In the genomic region with DNA sequence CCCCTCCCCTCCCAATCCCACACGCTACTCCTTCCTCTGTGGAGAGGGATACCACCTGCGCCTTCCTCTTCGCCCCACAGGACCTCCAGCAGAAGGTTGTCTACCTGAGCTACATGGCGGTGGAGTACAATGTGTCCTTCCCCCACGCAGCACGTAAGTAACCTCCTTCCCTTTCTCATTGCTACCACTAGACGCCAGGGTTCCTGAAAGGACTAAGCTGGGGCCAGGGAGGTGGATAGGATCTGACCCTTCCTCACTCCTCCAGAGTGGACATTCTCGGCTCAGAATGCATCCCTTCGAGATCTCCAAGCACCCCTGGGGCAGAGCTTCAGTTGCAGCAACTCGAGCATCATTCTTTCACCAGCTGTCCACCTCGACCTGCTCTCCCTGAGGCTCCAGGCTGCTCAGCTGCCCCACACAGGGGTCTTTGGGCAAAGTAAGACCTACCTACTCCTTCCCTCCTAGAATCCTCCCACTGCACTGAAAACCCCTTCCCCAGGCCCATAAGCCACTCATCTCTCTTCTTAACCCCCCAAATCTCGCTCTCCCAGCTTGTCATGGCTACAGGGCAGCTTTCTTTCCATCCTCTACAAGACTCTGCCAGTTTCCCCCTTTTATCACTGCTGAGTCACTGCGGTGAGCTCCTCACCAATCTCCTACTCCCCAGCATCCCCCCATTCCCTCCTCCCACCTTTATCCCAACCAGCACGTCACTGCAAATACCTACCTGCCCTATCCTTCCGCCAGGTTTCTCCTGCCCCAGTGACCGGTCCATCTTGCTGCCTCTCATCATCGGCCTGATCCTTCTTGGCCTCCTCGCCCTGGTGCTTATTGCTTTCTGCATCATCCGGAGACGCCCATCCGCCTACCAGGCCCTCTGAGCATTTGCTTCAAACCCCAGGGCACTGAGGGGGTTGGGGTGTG, we compare ENCODE assay signal across 8 cellular contexts. TPM values are rescaled to one million over a fixed set of nuclear protein-coding genes. Genes with fewer than 3 reads are reported as not detected.
A peak's percentile ranks its signal among the peaks of the same experiment; 100 is the strongest.
DNase-seq lines count a peak whose midpoint lies in the region; ATAC-seq and TF ChIP-seq lines count a peak whose summit lies in the region.

No MANE protein-coding gene starts in this region.

- H3K27ac ChIP-seq in breast epithelium (peak overlapping the region; percentile 87 to 99), lower lobe of right lung (peak overlapping the region; percentile 97)

- no peak for TF ChIP-seq POLR2A in breast epithelium (IDR thresholded peaks at IDR 0.05)

- no peak for ATAC-seq in activated naive CD8-positive, alpha-beta T cell treated with anti-CD3 and anti-CD28 coated beads, Interleukin-2, amount 10 ng/mL, durations not matched to agents 7 days and 5 days (ENCODE audit: low read depth)
- no peak for ATAC-seq in lower lobe of right lung
- ATAC-seq in HG02981 (IDR thresholded peaks at IDR 0.05; ENCODE audit: unreplicated experiment) = no peak
- ATAC-seq in HG03354 (IDR thresholded peaks at IDR 0.05; ENCODE audit: poor library complexity, severe bottlenecking, unreplicated experiment) = no peak

- H3K4me3 ChIP-seq in breast epithelium (peak overlapping the region; percentile 59 to 73 (median 59)), lower lobe of right lung (peak overlapping the region; percentile 78)

- H3K4me1 ChIP-seq in breast epithelium (peaks cover 16 to 22% of the 10 kb centered on the region in 2 donors), lower lobe of right lung (peaks cover 74% of the 10 kb centered on the region)

- BruUV-seq in MCF 10A (replicated peaks; lab: Mats Ljungman, UMichigan) = no TSS peak

- H3K4me3 Mint-ChIP-seq in MCF 10A (ENCODE audit: unreplicated experiment) = no peak overlapping the region
- H3K4me3 Mint-ChIP-seq in activated naive CD8-positive, alpha-beta T cell treated with anti-CD3 and anti-CD28 coated beads, Interleukin-2, amount 10 ng/mL, durations not matched to agents 7 days and 5 days = peak overlapping the region; percentile 80
- H3K4me3 Mint-ChIP-seq in type B pancreatic cell = peak overlapping the region; percentile 57

- CTCF ChIA-PET in MCF 10A (lab: Yijun Ruan, JAX) = interaction anchor here (0.6 to 6.4 kb wide), 5 partner anchors 8 to 269 kb away, joined by 3 to 59 read pairs (median 3); a partner anchor contains a TSS

- intact Hi-C loops in breast epithelium (cut with DNase I; ENCODE audit: low total_unique reads) = no loop called here
- intact Hi-C loops in MCF 10A (cut with micrococcal nuclease) = no loop called here
- intact Hi-C loops in lower lobe of right lung (cut with DNase I) = no loop called here

- TF ChIP-seq CTCF in breast epithelium (IDR thresholded peaks at IDR 0.05) = no peak
- TF ChIP-seq CTCF in MCF 10A (IDR thresholded peaks at IDR 0.05; ENCODE audit: unreplicated experiment) = no peak
- no peak for TF ChIP-seq CTCF in lower lobe of right lung (IDR thresholded peaks at IDR 0.05)
- TF ChIP-seq CTCF in type B pancreatic cell (conservative IDR thresholded peaks at IDR 0.05) = no peak

- peaks cover 11% of the 10 kb centered on the region for H3K36me3 ChIP-seq in breast epithelium
- H3K36me3 ChIP-seq in lower lobe of right lung = peaks cover 34% of the 10 kb centered on the region

- no peak for DNase-seq in breast epithelium (ENCODE audit: low spot score in 2 of 2)
- DNase-seq in MCF 10A (ENCODE audit: unreplicated experiment) = no peak
- DNase-seq in activated naive CD8-positive, alpha-beta T cell treated with anti-CD3 and anti-CD28 coated beads, Interleukin-2, amount 10 ng/mL, durations not matched to agents 7 days and 5 days = no peak
- no peak for DNase-seq in lower lobe of right lung
- no peak for DNase-seq in type B pancreatic cell (ENCODE audit: extremely low spot score, unreplicated experiment)
- no peak for DNase-seq in activated gamma-delta T cell treated with Interleukin-2 at 50 U/mL for 16 hours

- no peaks in the 10 kb centered on the region for H3K9me3 Mint-ChIP-seq in MCF 10A (ENCODE audit: unreplicated experiment)
- no peaks in the 10 kb centered on the region for H3K9me3 Mint-ChIP-seq in activated naive CD8-positive, alpha-beta T cell treated with anti-CD3 and anti-CD28 coated beads, Interleukin-2, amount 10 ng/mL, durations not matched to agents 7 days and 5 days
- H3K9me3 Mint-ChIP-seq in type B pancreatic cell = no peaks in the 10 kb centered on the region

- H3K27ac Mint-ChIP-seq in MCF 10A (ENCODE audit: low read depth, unreplicated experiment) = no peak overlapping the region
- H3K27ac Mint-ChIP-seq in activated naive CD8-positive, alpha-beta T cell treated with anti-CD3 and anti-CD28 coated beads, Interleukin-2, amount 10 ng/mL, durations not matched to agents 7 days and 5 days = peak overlapping the region; percentile 96
- H3K27ac Mint-ChIP-seq in type B pancreatic cell = peak overlapping the region; percentile 100

- H3K9me3 ChIP-seq in breast epithelium = no peaks in the 10 kb centered on the region
- no peaks in the 10 kb centered on the region for H3K9me3 ChIP-seq in lower lobe of right lung

- H3K4me1 Mint-ChIP-seq in MCF 10A (ENCODE audit: insufficient read depth, unreplicated experiment) (peaks cover 41% of the 10 kb centered on the region), type B pancreatic cell (ENCODE audit: unreplicated experiment) (peaks cover 64% of the 10 kb centered on the region)
- H3K4me1 Mint-ChIP-seq in activated naive CD8-positive, alpha-beta T cell treated with anti-CD3 and anti-CD28 coated beads, Interleukin-2, amount 10 ng/mL, durations not matched to agents 7 days and 5 days = peaks cover 65% of the 10 kb centered on the region

- H3K27me3 Mint-ChIP-seq in MCF 10A (ENCODE audit: insufficient read depth, unreplicated experiment) = no peaks in the 10 kb centered on the region
- no peaks in the 10 kb centered on the region for H3K27me3 Mint-ChIP-seq in activated naive CD8-positive, alpha-beta T cell treated with anti-CD3 and anti-CD28 coated beads, Interleukin-2, amount 10 ng/mL, durations not matched to agents 7 days and 5 days
- no peaks in the 10 kb centered on the region for H3K27me3 Mint-ChIP-seq in type B pancreatic cell

- H3K36me3 Mint-ChIP-seq in MCF 10A (ENCODE audit: insufficient read depth, unreplicated experiment) (peaks cover 61% of the 10 kb centered on the region), type B pancreatic cell (peaks cover 34% of the 10 kb centered on the region)
- H3K36me3 Mint-ChIP-seq in activated naive CD8-positive, alpha-beta T cell treated with anti-CD3 and anti-CD28 coated beads, Interleukin-2, amount 10 ng/mL, durations not matched to agents 7 days and 5 days = peaks cover 42% of the 10 kb centered on the region

- POLR2A ChIA-PET in MCF 10A (lab: Yijun Ruan, JAX) = interaction anchor here (0.6 to 14.9 kb wide), 8 partner anchors 7 to 106 kb away, joined by 3 to 294 read pairs (median 12); a partner anchor contains a TSS
- POLR2A ChIA-PET in activated naive CD8-positive, alpha-beta T cell treated with anti-CD3 and anti-CD28 coated beads, Interleukin-2, amount 10 ng/mL, durations not matched to agents 7 days and 5 days (lab: Charles Lee) = interaction anchor here (0.5 to 2.5 kb wide), 6 partner anchors 9 to 122 kb away, joined by 3 to 14 read pairs (median 6); a partner anchor contains a TSS

- no peaks in the 10 kb centered on the region for H3K27me3 ChIP-seq in breast epithelium
- H3K27me3 ChIP-seq in lower lobe of right lung (ENCODE audit: low read depth) = no peaks in the 10 kb centered on the region

RNA-seq across cellular contexts. Expression of a gene that starts 1.5 kb away (rescaled TPM):
- total RNA-seq in breast epithelium = 100 to 1,000 TPM in 1 of 3 donors, 10 to 100 TPM in 2; 49.8 to 220 (median 70.5) TPM
- 6.9 and 10.6 TPM in 2 replicates for total RNA-seq in MCF 10A (2022)
- 10 to 100 TPM; 32.5 to 33.9 TPM for total RNA-seq in activated naive CD8-positive, alpha-beta T cell treated with anti-CD3 and anti-CD28 coated beads, Interleukin-2, amount 10 ng/mL, durations not matched to agents 7 days and 5 days
- 667 TPM for total RNA-seq in lower lobe of right lung
- total RNA-seq in type B pancreatic cell (ENCODE audit: low replicate concordance) = 5.0 and 5.8 TPM in 2 replicates

RNA-seq across cellular contexts. Expression of a gene that starts 2.8 kb away (rescaled TPM):
- total RNA-seq in breast epithelium = 100 to 1,000 TPM in 1 of 3 donors, 10 to 100 TPM in 2; 66.6 to 140 (median 74.4) TPM
- total RNA-seq in MCF 10A (2022) = 52.0 and 56.5 TPM in 2 replicates
- 10 to 100 TPM; 50.2 TPM for total RNA-seq in activated naive CD8-positive, alpha-beta T cell treated with anti-CD3 and anti-CD28 coated beads, Interleukin-2, amount 10 ng/mL, durations not matched to agents 7 days and 5 days
- 55.3 TPM for total RNA-seq in lower lobe of right lung
- total RNA-seq in type B pancreatic cell (ENCODE audit: low replicate concordance) = 61.8 and 67.6 TPM in 2 replicates

RNA-seq across cellular contexts. Expression of a gene that starts 9.0 kb away (rescaled TPM):
- 1 to 10 TPM; 1.3 to 4.1 (median 1.6) TPM for total RNA-seq in breast epithelium
- 32.6 and 34.4 TPM in 2 replicates for total RNA-seq in MCF 10A (2022)
- under 1 TPM; 0.30 to 0.57 TPM for total RNA-seq in activated naive CD8-positive, alpha-beta T cell treated with anti-CD3 and anti-CD28 coated beads, Interleukin-2, amount 10 ng/mL, durations not matched to agents 7 days and 5 days
- 0.47 TPM for total RNA-seq in lower lobe of right lung
- total RNA-seq in type B pancreatic cell (ENCODE audit: low replicate concordance) = 0.77 and 4.0 TPM in 2 replicates

RNA-seq across cellular contexts. Expression of a gene that starts 19.2 kb away (rescaled TPM):
- total RNA-seq in breast epithelium (10 to 100 TPM; 59.5 to 65.2 (median 62.3) TPM), MCF 10A (2022) (66.9 and 67.3 TPM in 2 replicates), lower lobe of right lung (87.0 TPM), type B pancreatic cell (ENCODE audit: low replicate concordance) (50.2 and 52.7 TPM in 2 replicates)
- 10 to 100 TPM; 43.7 to 50.2 TPM for total RNA-seq in activated naive CD8-positive, alpha-beta T cell treated with anti-CD3 and anti-CD28 coated beads, Interleukin-2, amount 10 ng/mL, durations not matched to agents 7 days and 5 days

RNA-seq across cellular contexts. Expression of a gene that starts 22.3 kb away (rescaled TPM):
- total RNA-seq in breast epithelium (10 to 100 TPM; 25.2 to 36.7 (median 33.6) TPM), MCF 10A (2022) (6.3 and 10.8 TPM in 2 replicates), lower lobe of right lung (161 TPM), type B pancreatic cell (ENCODE audit: low replicate concordance) (2.4 and 3.5 TPM in 2 replicates)
- total RNA-seq in activated naive CD8-positive, alpha-beta T cell treated with anti-CD3 and anti-CD28 coated beads, Interleukin-2, amount 10 ng/mL, durations not matched to agents 7 days and 5 days = 1 to 10 TPM; 8.2 to 8.4 TPM
